ENCODE assay signal across 16 cellular contexts in genomic region chr22:31328545-31328960, GRCh38.
"Had no signal": no experiment of that assay in that cellular context is flagged by ENCODE, and none has a peak within 500 bp of the region (broad histone marks: within the 10 kb centered on the region; RNA-seq: fewer than 3 reads in every experiment).

No MANE protein-coding gene starts in this region.

- H3K4me3 ChIP-seq: body of pancreas, cardiac muscle cell, spleen had no signal

- H3K27me3 ChIP-seq: body of pancreas, cardiac muscle cell, spleen had no signal

- H3K4me1 ChIP-seq: body of pancreas had no signal

- DNase-seq: activated CD4-positive, alpha-beta T cell treated with anti-CD3 and anti-CD28 coated beads, Interleukin-2, amount 10 ng/mL, durations not matched to agents 24 days and 14 days; activated CD4-positive, CD25-positive, alpha-beta regulatory T cell; activated naive CD4-positive, alpha-beta T cell treated with anti-CD3 and anti-CD28 coated beads, Interleukin-2, amount 50 U/mL, for 16 hours; activated T-cell treated with anti-CD3 and anti-CD28 coated beads, Interleukin-2, amount 50 U/mL, for 4 hours; body of pancreas; cortex of kidney; foreskin fibroblast; left colon; naive thymus-derived CD4-positive, alpha-beta T cell; occipital lobe; stimulated activated CD4-positive, alpha-beta T cell treated with anti-CD3 and anti-CD28 coated beads, Interleukin-4, amount 100 ng/mL, for 24 hours; stimulated activated naive CD8-positive, alpha-beta T cell treated with anti-CD3 and anti-CD28 coated beads, Interleukin-15, Interleukin-2, amounts not matched to agents 100 U/mL and 50 U/mL, for 24 hours; SW 1271; T-helper 17 cell had no signal

- H3K27ac ChIP-seq: body of pancreas, cardiac muscle cell, spleen had no signal

- ATAC-seq: body of pancreas; left colon; naive thymus-derived CD4-positive, alpha-beta T cell; stimulated activated naive CD8-positive, alpha-beta T cell treated with anti-CD3 and anti-CD28 coated beads, Interleukin-15, Interleukin-2, amounts not matched to agents 100 U/mL and 50 U/mL, for 24 hours; T-helper 17 cell had no signal

- H3K9me3 ChIP-seq: body of pancreas, spleen had no signal
